ENCODE assay signal across 8 cellular contexts in the genomic region with DNA sequence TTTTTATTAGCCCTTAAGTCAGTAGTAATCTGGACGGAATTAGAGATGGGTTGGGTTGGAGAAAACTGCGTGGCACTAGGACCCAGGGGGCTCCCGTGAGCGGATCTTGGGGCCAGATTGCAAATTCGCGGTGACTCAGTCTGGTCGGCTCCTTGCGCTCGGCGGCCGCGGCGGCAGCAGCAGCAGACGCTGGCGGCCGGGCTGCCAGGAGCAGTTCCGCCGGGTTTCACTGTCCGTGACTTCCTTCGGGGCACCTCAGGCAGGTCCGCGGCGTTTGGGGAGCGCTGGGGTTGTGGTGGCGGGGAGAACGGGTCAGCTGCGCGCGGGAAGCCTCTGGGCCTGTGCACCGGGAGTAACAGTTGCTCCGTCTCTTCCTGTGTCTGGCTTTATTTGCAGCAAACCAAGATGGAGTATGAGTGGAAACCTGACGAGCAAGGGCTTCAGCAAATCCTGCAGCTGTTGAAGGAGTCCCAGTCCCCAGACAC. TPM values are rescaled to one million over a fixed set of nuclear protein-coding genes. Genes with fewer than 3 reads are reported as not detected.
DNase-seq lines count a peak whose midpoint lies in the region; ATAC-seq and TF ChIP-seq lines count a peak whose summit lies in the region.

No MANE protein-coding gene starts in this region.

- H3K4me1 ChIP-seq in BE2C (peaks cover 11% of the 10 kb centered on the region), left lung (peaks cover 22 to 86% of the 10 kb centered on the region in 2 donors)

- peak; percentile 70 for ATAC-seq in HG03378 (IDR thresholded peaks at IDR 0.05; ENCODE audit: unreplicated experiment)
- ATAC-seq in left lung, result peak; percentile 96

- H3K27ac ChIP-seq in left lung, result peak overlapping the region; percentile 89 to 95

- H3K27me3 Mint-ChIP-seq in dendritic cell treated with granulocyte-macrophage colony-stimulating factor and Interleukin-4, amounts not matched to agents 40 ng/mL and 50 ng/mL, for 4 days, result no peaks in the 10 kb centered on the region

- TF ChIP-seq CTCF in BE2C (IDR thresholded peaks at IDR 0.05; ENCODE audit: low read depth, low read length) (no peak), left lung (IDR thresholded peaks at IDR 0.05) (peak in 1 of 2 donors; percentile 20)

- no peaks in the 10 kb centered on the region for H3K9me3 ChIP-seq in BE2C
- H3K9me3 ChIP-seq in left lung, result no peaks in the 10 kb centered on the region

- peak overlapping the region; percentile 94 for H3K4me3 Mint-ChIP-seq in dendritic cell treated with granulocyte-macrophage colony-stimulating factor and Interleukin-4, amounts not matched to agents 40 ng/mL and 50 ng/mL, for 4 days

- peaks cover 27% of the 10 kb centered on the region for H3K36me3 ChIP-seq in BE2C
- peaks cover 0 to 18% of the 10 kb centered on the region in 2 donors for H3K36me3 ChIP-seq in left lung

- peak; percentile 93 for DNase-seq in BE2C
- DNase-seq in NCI-H510A treated with DMSO at 0.1 percent for 48 hours (lab: John Stamatoyannopoulos, UW), result peak; percentile 68
- DNase-seq in activated CD4-positive, alpha-beta T cell treated with anti-CD3 and anti-CD28 coated beads, Interleukin-2, amount 50 U/mL, for 1 hour, result peak; percentile 81
- peak; percentile 93 to 98 for DNase-seq in left lung
- DNase-seq in stimulated activated CD4-positive, alpha-beta T cell treated with anti-CD3 and anti-CD28 coated beads, Interleukin-2, amount 100 ng/mL, for 4 hours (ENCODE audit: low read depth), result peak; percentile 73

- peaks cover 20% of the 10 kb centered on the region for H3K36me3 Mint-ChIP-seq in dendritic cell treated with granulocyte-macrophage colony-stimulating factor and Interleukin-4, amounts not matched to agents 40 ng/mL and 50 ng/mL, for 4 days (ENCODE audit: low read depth)

- peak overlapping the region; percentile 98 for H3K27ac Mint-ChIP-seq in dendritic cell treated with granulocyte-macrophage colony-stimulating factor and Interleukin-4, amounts not matched to agents 40 ng/mL and 50 ng/mL, for 4 days

- peak; percentile 98 for TF ChIP-seq POLR2A in GM19099 (IDR thresholded peaks at IDR 0.05; ENCODE audit: extremely low read depth, insufficient read length, low read depth)

- H3K27me3 ChIP-seq in BE2C (no peaks in the 10 kb centered on the region), left lung (no peaks in the 10 kb centered on the region)

- intact Hi-C loops in dendritic cell treated with granulocyte-macrophage colony-stimulating factor and Interleukin-4, amounts not matched to agents 40 ng/mL and 50 ng/mL, for 4 days (cut with micrococcal nuclease), result loop anchor here (2.0 kb wide), 1 partner anchor 31 kb away; a partner anchor contains a TSS
- intact Hi-C loops in left lung (cut with DNase I), result no loop called here

- no peaks in the 10 kb centered on the region for H3K9me3 Mint-ChIP-seq in dendritic cell treated with granulocyte-macrophage colony-stimulating factor and Interleukin-4, amounts not matched to agents 40 ng/mL and 50 ng/mL, for 4 days

- H3K4me3 ChIP-seq in BE2C (ENCODE audit: low read depth, low read length) (peak overlapping the region; percentile 87), left lung (peak overlapping the region; percentile 80 to 83)

- H3K4me1 Mint-ChIP-seq in dendritic cell treated with granulocyte-macrophage colony-stimulating factor and Interleukin-4, amounts not matched to agents 40 ng/mL and 50 ng/mL, for 4 days (ENCODE audit: low read depth), result peaks cover 49% of the 10 kb centered on the region

RNA-seq across cellular contexts. Expression of a gene that starts 31.6 kb away (rescaled TPM):
- 47.9 TPM for polyA plus RNA-seq in BE2C (2012; ENCODE audit: insufficient read depth, insufficient read length, low read depth)
- total RNA-seq in left lung, result 100 to 1,000 TPM in 1 of 2 donors, 10 to 100 TPM in 1; 98.5 to 112 TPM

Comparison
In these comparisons a context has a peak if more than half of its experiments do, and no peak if none do; other contexts are left out.
1. Peak in every context shown above with its lines: DNase-seq, ATAC-seq, H3K4me3 ChIP-seq and H3K27ac ChIP-seq.